24 cellular contexts compared by ENCODE assay signal in genomic region chr3:7271631-7272030, GRCh38.
"Had no signal": no experiment of that assay in that cellular context is flagged by ENCODE, and none has a peak within 500 bp of the region (broad histone marks: within the 10 kb centered on the region; RNA-seq: fewer than 3 reads in every experiment).

No MANE protein-coding gene starts in this region.

- H3K9ac ChIP-seq: neural progenitor cell, parathyroid adenoma had no signal

- H3K9me3 ChIP-seq: ovary, psoas muscle, right lobe of liver, sigmoid colon, stomach, thoracic aorta, thyroid gland, tibial nerve, upper lobe of left lung, vagina had no signal

- H3K79me2 ChIP-seq: parathyroid adenoma had no signal

- H2AFZ ChIP-seq: neural progenitor cell, parathyroid adenoma had no signal

- H3K4me3 ChIP-seq: neural progenitor cell, ovary, psoas muscle, right lobe of liver, sigmoid colon, stomach, thoracic aorta, thyroid gland, tibial nerve, upper lobe of left lung, vagina had no signal

- H3K27ac ChIP-seq: neural progenitor cell, ovary, parathyroid adenoma, psoas muscle, right lobe of liver, sigmoid colon, stomach, thoracic aorta, tibial nerve, upper lobe of left lung, vagina had no signal

- H3K4me1 ChIP-seq: neural progenitor cell, parathyroid adenoma, psoas muscle, right lobe of liver, sigmoid colon, stomach, tibial nerve, upper lobe of left lung, vagina had no signal

- H3K36me3 ChIP-seq: neural progenitor cell, ovary, right lobe of liver, sigmoid colon, stomach, thoracic aorta, thyroid gland, tibial nerve, upper lobe of left lung, vagina had no signal

- H3K4me2 ChIP-seq: neural progenitor cell had no signal

- FAIRE-seq: small intestine, urothelium cell line had no signal

- H3K27me3 ChIP-seq: neural progenitor cell, ovary, right lobe of liver, sigmoid colon, stomach, thyroid gland, tibial nerve, upper lobe of left lung, vagina had no signal

- DNase-seq: occipital lobe; ovary; posterior cingulate gyrus; psoas muscle; right cardiac atrium; right lobe of liver; sigmoid colon; small intestine; stimulated activated CD4-positive, alpha-beta T cell treated with anti-CD3 and anti-CD28 coated beads, Interleukin-15, amount 100 ng/mL, for 24 hours; stimulated activated CD4-positive, alpha-beta T cell treated with anti-CD3 and anti-CD28 coated beads, Interleukin-2, amount 100 ng/mL, for 24 hours; stimulated activated CD4-positive, alpha-beta T cell treated with anti-CD3 and anti-CD28 coated beads, Interleukin-2, amount 100 ng/mL, for 48 hours; stimulated activated CD4-positive, alpha-beta T cell treated with anti-CD3 and anti-CD28 coated beads, Interleukin-4, amount 100 ng/mL, for 24 hours; stimulated activated naive B cell treated with anti-CD40 and anti-IgM and Interleukin-4, amounts not matched to agents 10 μg/mL and 1 μg/mL and 100 μg/mL, for 72 hours; stimulated activated naive CD4-positive, alpha-beta T cell treated with Interleukin-2 at 50 U/mL for 16 hours; stomach; trophoblast cell; upper lobe of left lung had no signal
